10 cellular contexts compared by ENCODE assay signal in the genomic region with DNA sequence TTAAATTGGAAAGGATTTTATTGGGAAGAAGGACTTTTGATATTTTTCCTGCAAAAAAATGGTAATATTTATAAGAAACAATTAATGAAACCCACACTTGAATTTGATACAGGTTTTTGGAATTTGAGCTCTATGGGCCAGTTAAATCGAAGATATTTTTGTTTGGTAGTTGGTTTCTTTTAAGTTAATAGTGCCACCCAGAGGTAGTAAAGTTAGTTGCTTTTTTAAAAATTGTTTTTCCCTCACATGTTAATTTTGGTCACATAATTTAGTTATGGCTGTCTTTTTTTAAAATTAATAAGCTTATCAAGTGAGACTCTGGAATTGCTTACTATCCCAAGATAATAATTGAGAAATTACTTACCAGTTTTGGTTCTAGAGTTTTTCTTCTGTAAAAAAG. TPM values are rescaled to one million over a fixed set of nuclear protein-coding genes. Genes with fewer than 3 reads are reported as not detected.
A peak's percentile ranks its signal among the peaks of the same experiment; 100 is the strongest.
DNase-seq lines count a peak whose midpoint lies in the region; ATAC-seq, FAIRE-seq and TF ChIP-seq lines count a peak whose summit lies in the region.
"Had no signal": no experiment of that assay in that cellular context is flagged by ENCODE, and none has a peak within 500 bp of the region (broad histone marks: within the 10 kb centered on the region; RNA-seq: fewer than 3 reads in every experiment).

No MANE protein-coding gene starts in this region.

- peaks cover 86% of the 10 kb centered on the region for H3K36me3 ChIP-seq in A673 (ENCODE audit: insufficient read depth, low read length, poor library complexity, severe bottlenecking)

- H3K4me1 Mint-ChIP-seq in activated naive CD8-positive, alpha-beta T cell treated with anti-CD3 and anti-CD28 coated beads for 36 hours: peaks cover 10% of the 10 kb centered on the region

- H3K4me3 ChIP-seq in A673 (ENCODE audit: low read depth, low read length, poor library complexity, severe bottlenecking) (no peak overlapping the region), fibroblast of the aortic adventitia (ENCODE audit: low read depth, low read length) (no peak overlapping the region)

- peaks cover 66% of the 10 kb centered on the region for H3K36me3 Mint-ChIP-seq in activated naive CD8-positive, alpha-beta T cell treated with anti-CD3 and anti-CD28 coated beads for 36 hours

- H3K4me1 ChIP-seq in A673 (ENCODE audit: insufficient read depth, low read length, poor library complexity, severe bottlenecking): no peaks in the 10 kb centered on the region

- H3K4me3 Mint-ChIP-seq in activated naive CD8-positive, alpha-beta T cell treated with anti-CD3 and anti-CD28 coated beads for 36 hours: no peak overlapping the region
- H3K4me3 Mint-ChIP-seq: dendritic cell treated with granulocyte-macrophage colony-stimulating factor and Interleukin-4, amounts not matched to agents 40 ng/mL and 50 ng/mL, for 4 days had no signal

- no peak overlapping the region for H3K27ac Mint-ChIP-seq in activated naive CD8-positive, alpha-beta T cell treated with anti-CD3 and anti-CD28 coated beads for 36 hours
- H3K27ac Mint-ChIP-seq: dendritic cell treated with granulocyte-macrophage colony-stimulating factor and Interleukin-4, amounts not matched to agents 40 ng/mL and 50 ng/mL, for 4 days had no signal

- peaks cover under 1% of the 10 kb centered on the region for H3K9me3 ChIP-seq in A673 (ENCODE audit: low read depth, low read length, poor library complexity, severe bottlenecking)

- CTCF ChIA-PET in A673 (lab: Charles Lee): interaction anchor here (0.7 kb wide), 1 partner anchor 119 kb away, joined by 4 read pairs; no protein-coding TSS in a partner anchor

- TF ChIP-seq CTCF in A673 (conservative IDR thresholded peaks at IDR 0.05; ENCODE audit: low read depth, low read length) (peak; percentile 60), GM12873 (IDR thresholded peaks at IDR 0.05; ENCODE audit: insufficient read depth, low read depth, low read length, missing control alignments) (peak; percentile 29), fibroblast of the aortic adventitia (IDR thresholded peaks at IDR 0.05; ENCODE audit: insufficient read depth, low read length) (peak; percentile 50)

- H3K9me3 Mint-ChIP-seq in activated naive CD8-positive, alpha-beta T cell treated with anti-CD3 and anti-CD28 coated beads for 36 hours: peaks cover 8% of the 10 kb centered on the region

- no peaks in the 10 kb centered on the region for H3K27me3 ChIP-seq in A673 (replicated peaks; ENCODE audit: insufficient read depth, low read depth, low read length, poor library complexity)

- no TSS peak for BruUV-seq in A673 (replicated peaks; lab: Mats Ljungman, UMichigan)

- no peaks in the 10 kb centered on the region for H3K27me3 Mint-ChIP-seq in activated naive CD8-positive, alpha-beta T cell treated with anti-CD3 and anti-CD28 coated beads for 36 hours
- H3K27me3 Mint-ChIP-seq: dendritic cell treated with granulocyte-macrophage colony-stimulating factor and Interleukin-4, amounts not matched to agents 40 ng/mL and 50 ng/mL, for 4 days had no signal

- DNase-seq in A673 (ENCODE audit: low spot score) (peak; percentile 30), RCC 7860 (ENCODE audit: low spot score) (peak; percentile 28), fibroblast of the aortic adventitia (ENCODE audit: low read depth) (peak; percentile 57), anterior cingulate cortex (lab: John Stamatoyannopoulos, UW) (no peak), middle frontal gyrus (ENCODE audit: extremely low spot score, low spot score) (no peak)
- no peak for DNase-seq in activated naive CD8-positive, alpha-beta T cell treated with anti-CD3 and anti-CD28 coated beads for 36 hours
- DNase-seq: stimulated activated CD4-positive, alpha-beta T cell treated with anti-CD3 and anti-CD28 coated beads, Interleukin-4, amount 100 ng/mL, for 1 hour had no signal

- no peak for ATAC-seq in GM19397 (IDR thresholded peaks at IDR 0.05; ENCODE audit: unreplicated experiment)

- intact Hi-C loops in A673 (cut with micrococcal nuclease; ENCODE audit: unreplicated experiment): no loop called here

- POLR2A ChIA-PET in A673 (lab: Charles Lee; ENCODE audit: low non-redundant PET): no interaction called here

- FAIRE-seq in RCC 7860 (lab: Jason Lieb, UNC): peak; percentile 58

- no peak overlapping the region for H3K27ac ChIP-seq in A673 (ENCODE audit: low read depth, low read length, poor library complexity, severe bottlenecking)

RNA-seq across cellular contexts. Expression of a gene that starts 7.1 kb away (rescaled TPM):
- total RNA-seq in A673 (2021) (42.1 and 45.2 TPM in 2 replicates), fibroblast of the aortic adventitia (ENCODE audit: low replicate concordance) (16.4 and 80.2 TPM in 2 replicates)
- 10 to 100 TPM; 38.0 to 40.7 TPM for total RNA-seq in activated naive CD8-positive, alpha-beta T cell treated with anti-CD3 and anti-CD28 coated beads for 36 hours

Comparison
In these comparisons a context has a peak if more than half of its experiments do, and no peak if none do; other contexts are left out.
1. DNase-seq: peak in A673 (single experiment), RCC 7860 (single experiment) and fibroblast of the aortic adventitia (single experiment); none in activated naive CD8-positive, alpha-beta T cell treated with anti-CD3 and anti-CD28 coated beads for 36 hours (single experiment), anterior cingulate cortex (0 of 58) and middle frontal gyrus (single experiment).
2. Peak in every context shown above with its lines, with median percentiles within 50 percentile points of each other: CTCF ChIP-seq.